7 cellular contexts compared by ENCODE assay signal in the genomic region with DNA sequence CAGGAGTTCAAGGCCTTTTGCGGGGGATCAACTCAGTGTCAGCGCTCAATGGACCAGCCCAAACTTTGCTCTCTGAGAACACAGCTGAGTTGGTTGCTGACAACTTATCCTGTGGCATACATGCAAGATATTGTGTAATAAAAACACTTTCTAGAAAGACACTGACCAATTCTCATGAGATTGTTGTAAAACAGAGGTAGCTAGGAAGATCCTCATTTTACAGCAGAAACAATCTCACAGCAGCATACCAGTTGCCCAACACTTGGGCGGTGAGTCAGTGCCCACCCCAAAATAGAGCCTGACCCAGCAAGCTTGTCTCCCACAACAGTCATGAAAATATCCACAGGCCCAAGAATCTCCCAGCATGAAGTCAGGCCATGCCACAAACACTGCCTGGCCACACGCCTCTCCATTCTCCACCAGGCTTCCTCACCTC. TPM values are rescaled to one million over a fixed set of nuclear protein-coding genes. Genes with fewer than 3 reads are reported as not detected.
DNase-seq lines count a peak whose midpoint lies in the region; ATAC-seq and TF ChIP-seq lines count a peak whose summit lies in the region.

No MANE protein-coding gene starts in this region.

- no peak overlapping the region for H2BK15ac ChIP-seq in IMR-90 (ENCODE audit: low read depth, low read length)

- no peaks in the 10 kb centered on the region for H3K9me3 Mint-ChIP-seq in activated T-helper 17 cell treated with anti-CD3 and anti-CD28 coated beads, Interleukin-2, amount 50 U/mL, for 72 hours
- no peaks in the 10 kb centered on the region for H3K9me3 Mint-ChIP-seq in WTC11

- intact Hi-C loops in IMR-90 (cut with micrococcal nuclease), result no loop called here
- intact Hi-C loops in left ventricle myocardium superior (cut with micrococcal nuclease), result no loop called here
- intact Hi-C loops in spleen (cut with DNase I; ENCODE audit: low total_unique reads), result no loop called here
- intact Hi-C loops in A673 (cut with micrococcal nuclease; ENCODE audit: unreplicated experiment), result no loop called here

- in situ Hi-C loops in IMR-90 (cut with MboI; ENCODE audit: low sequenced_read_pairs), result no loop called here

- ATAC-seq in IMR-90 (ENCODE audit: low read depth) (peak; percentile 49), left ventricle myocardium superior (peak; percentile 73), WTC11 (no peak)
- ATAC-seq in activated T-helper 17 cell treated with anti-CD3 and anti-CD28 coated beads, Interleukin-2, amount 50 U/mL, for 72 hours (replicated peaks), result no peak

- no peaks in the 10 kb centered on the region for H4K20me1 ChIP-seq in IMR-90 (ENCODE audit: insufficient read depth, low read length)

- no peak overlapping the region for H3K18ac ChIP-seq in IMR-90 (ENCODE audit: low read depth, low read length)

- H4K5ac ChIP-seq in IMR-90 (ENCODE audit: low read depth, low read length), result no peak overlapping the region

- CTCF ChIA-PET in IMR-90 (lab: Yijun Ruan, JAX), result no interaction called here
- CTCF ChIA-PET in WTC11 (lab: Charles Lee), result interaction anchor here (0.8 to 1.8 kb wide), 3 partner anchors 23 to 57 kb away, joined by 3 to 5 read pairs (median 4); no protein-coding TSS in a partner anchor
- CTCF ChIA-PET in A673 (lab: Charles Lee), result no interaction called here

- no peak overlapping the region for H3K56ac ChIP-seq in IMR-90 (ENCODE audit: extremely low read depth, insufficient read depth, low read length)

- no peaks in the 10 kb centered on the region for H3K9me1 ChIP-seq in IMR-90 (ENCODE audit: insufficient read depth, low read length)

- H2AK9ac ChIP-seq in IMR-90 (replicated peaks; ENCODE audit: low read depth, low read length, poor library complexity), result no peak overlapping the region

- H2BK120ac ChIP-seq in IMR-90 (ENCODE audit: low read depth, low read length), result no peak overlapping the region

- H3K4me3 ChIP-seq in IMR-90 (ENCODE audit: insufficient read depth, low read depth, low read length) (no peak overlapping the region), spleen (peak overlapping the region in 1 of 8 donors; percentile 4), A673 (ENCODE audit: low read depth, low read length, poor library complexity, severe bottlenecking) (no peak overlapping the region)

- H3K4me2 ChIP-seq in IMR-90 (ENCODE audit: low read depth, low read length), result no peak overlapping the region

- no peak overlapping the region for H4K8ac ChIP-seq in IMR-90 (ENCODE audit: low read depth in 2 of 2, low read length in 2 of 2)

- H3K27me3 ChIP-seq in IMR-90 (ENCODE audit: control insufficient read depth, insufficient read depth, low read length) (peaks cover 24% of the 10 kb centered on the region), spleen (replicated peaks in 1 of 7) (no peaks in the 10 kb centered on the region), A673 (replicated peaks; ENCODE audit: insufficient read depth, low read depth, low read length, poor library complexity) (peaks cover 9% of the 10 kb centered on the region)

- H4K91ac ChIP-seq in IMR-90 (ENCODE audit: insufficient read depth, low read depth, low read length), result no peak overlapping the region

- H3K79me1 ChIP-seq in IMR-90 (ENCODE audit: low read depth in 1 of 2, low read length in 2 of 2), result no peaks in the 10 kb centered on the region

- TF ChIP-seq CTCF in IMR-90 (conservative IDR thresholded peaks at IDR 0.05; ENCODE audit: low read depth, low read length) (no peak), spleen (IDR thresholded peaks at IDR 0.05 in 8 of 11, conservative IDR thresholded peaks at IDR 0.05 in 3 of 11) (no peak), WTC11 (IDR thresholded peaks at IDR 0.05) (no peak), A673 (conservative IDR thresholded peaks at IDR 0.05; ENCODE audit: low read depth, low read length) (no peak)

- no peak for TF ChIP-seq RAD21 in IMR-90 (IDR thresholded peaks at IDR 0.05; ENCODE audit: low read length)

- dilution Hi-C loops in IMR-90 (cut with HindIII; ENCODE audit: low sequenced_read_pairs, unreplicated experiment), result no loop called here

- H3K27ac Mint-ChIP-seq in activated T-helper 17 cell treated with anti-CD3 and anti-CD28 coated beads, Interleukin-2, amount 50 U/mL, for 72 hours, result peak overlapping the region; percentile 8
- H3K27ac Mint-ChIP-seq in WTC11, result no peak overlapping the region

- no peak overlapping the region for H3K4ac ChIP-seq in IMR-90 (ENCODE audit: low read depth, low read length)

- no CpG with 5 or more reads among the region's 4 CpGs for WGBS in IMR-90 (ENCODE audit: extremely low coverage in 2 of 2, insufficient read length in 1 of 2), 2 experiments
- WGBS in spleen, 5 donors, result 57 to 80% (median 70%) methylated on average over 4 of the region's 4 CpGs

- TF ChIP-seq POLR2A in IMR-90 (IDR thresholded peaks at IDR 0.05; ENCODE audit: low read depth, low read length) (no peak), spleen (IDR thresholded peaks at IDR 0.05) (no peak)

- no peaks in the 10 kb centered on the region for H3K27me3 Mint-ChIP-seq in activated T-helper 17 cell treated with anti-CD3 and anti-CD28 coated beads, Interleukin-2, amount 50 U/mL, for 72 hours
- peaks cover 96% of the 10 kb centered on the region for H3K27me3 Mint-ChIP-seq in WTC11 (ENCODE audit: low read depth)

- no peak overlapping the region for H3K23ac ChIP-seq in IMR-90 (ENCODE audit: low read depth, low read length)

- H3K9ac ChIP-seq in IMR-90 (ENCODE audit: low read depth, low read length), result no peak overlapping the region

- H3K14ac ChIP-seq in IMR-90 (replicated peaks; ENCODE audit: low read depth, low read length), result no peak overlapping the region

- peaks cover 56% of the 10 kb centered on the region for H3K4me1 Mint-ChIP-seq in activated T-helper 17 cell treated with anti-CD3 and anti-CD28 coated beads, Interleukin-2, amount 50 U/mL, for 72 hours
- peaks cover 28% of the 10 kb centered on the region for H3K4me1 Mint-ChIP-seq in WTC11

- H2AFZ ChIP-seq in IMR-90 (replicated peaks; ENCODE audit: low read length, poor library complexity), result no peak overlapping the region

- BruUV-seq in IMR-90 (replicated peaks; lab: Mats Ljungman, UMichigan) (no TSS peak), A673 (replicated peaks; lab: Mats Ljungman, UMichigan) (no TSS peak)

- H2BK20ac ChIP-seq in IMR-90 (ENCODE audit: low read depth, low read length), result no peak overlapping the region

- DNase-seq in IMR-90, result peak; percentile 49
- peak; percentile 35 for DNase-seq in left ventricle myocardium superior
- DNase-seq in spleen, result no peak
- no peak for DNase-seq in WTC11 (ENCODE audit: low spot score)
- no peak for DNase-seq in A673 (ENCODE audit: low spot score)
- no peak for DNase-seq in NAMALWA (ENCODE audit: low spot score)

- POLR2A ChIA-PET in IMR-90 (lab: Charles Lee; ENCODE audit: unreplicated experiment), result interaction anchor here (0.8 kb wide), 1 partner anchor 18 kb away, joined by 3 read pairs; no protein-coding TSS in a partner anchor
- POLR2A ChIA-PET in WTC11 (lab: Charles Lee), result interaction anchor here (0.5 kb wide), 1 partner anchor 98 kb away, joined by 4 read pairs; no protein-coding TSS in a partner anchor
- POLR2A ChIA-PET in A673 (lab: Charles Lee; ENCODE audit: low non-redundant PET), result no interaction called here

- H3K9me3 ChIP-seq in IMR-90 (ENCODE audit: control insufficient read depth, insufficient read depth, low read length) (no peaks in the 10 kb centered on the region; the same call in 1 of the 2 replicates), spleen (no peaks in the 10 kb centered on the region), A673 (ENCODE audit: low read depth, low read length, poor library complexity, severe bottlenecking) (no peaks in the 10 kb centered on the region)

- no peaks in the 10 kb centered on the region for H3K36me3 ChIP-seq in IMR-90 (ENCODE audit: control insufficient read depth, insufficient read depth, low read length)
- H3K36me3 ChIP-seq in spleen, result no peaks in the 10 kb centered on the region
- no peaks in the 10 kb centered on the region for H3K36me3 ChIP-seq in A673 (ENCODE audit: insufficient read depth, low read length, poor library complexity, severe bottlenecking)

- no peak overlapping the region for H3K4me3 Mint-ChIP-seq in activated T-helper 17 cell treated with anti-CD3 and anti-CD28 coated beads, Interleukin-2, amount 50 U/mL, for 72 hours
- H3K4me3 Mint-ChIP-seq in WTC11, result no peak overlapping the region

- H2BK5ac ChIP-seq in IMR-90 (ENCODE audit: low read depth, low read length, poor library complexity, severe bottlenecking), result no peak overlapping the region

- H3K27ac ChIP-seq in IMR-90 (ENCODE audit: insufficient read depth, low read length) (no peak overlapping the region), spleen (peak overlapping the region in 7 of 8 donors; percentile 45 to 83 (median 72)), A673 (ENCODE audit: low read depth, low read length, poor library complexity, severe bottlenecking) (no peak overlapping the region)

- H3K4me1 ChIP-seq in IMR-90 (ENCODE audit: control insufficient read depth, insufficient read depth, low read length), result peaks cover 4% of the 10 kb centered on the region; the same call in 1 of the 2 replicates
- peaks cover 11 to 100% (median 76%) of the 10 kb centered on the region in 6 donors for H3K4me1 ChIP-seq in spleen
- H3K4me1 ChIP-seq in A673 (ENCODE audit: insufficient read depth, low read length, poor library complexity, severe bottlenecking), result no peaks in the 10 kb centered on the region

- H3K36me3 Mint-ChIP-seq in activated T-helper 17 cell treated with anti-CD3 and anti-CD28 coated beads, Interleukin-2, amount 50 U/mL, for 72 hours (ENCODE audit: low read depth), result peaks cover 13% of the 10 kb centered on the region
- no peaks in the 10 kb centered on the region for H3K36me3 Mint-ChIP-seq in WTC11

- no peak overlapping the region for H2AK5ac ChIP-seq in IMR-90 (ENCODE audit: low read depth, low read length)

TF ChIP-seq in IMR-90, 13 proteins besides CTCF, POLR2A, EP300 and RAD21:
- no peak for TF ChIP-seq BHLHE40 (IDR thresholded peaks at IDR 0.05; ENCODE audit: low read depth, low read length)
- TF ChIP-seq CEBPB (IDR thresholded peaks at IDR 0.05; ENCODE audit: low read depth, low read length), result peak; percentile 88

TF ChIP-seq in WTC11, 78 proteins besides CTCF, POLR2A, EP300 and RAD21 (continues in another document):
- no peak for TF ChIP-seq NR1H2 (CRISPR knock-in tag; IDR thresholded peaks at IDR 0.05)

RNA-seq across cellular contexts. Expression of a gene that starts 18.2 kb away (rescaled TPM):
- total RNA-seq in IMR-90 (2012; rRNA removed) (not detected in 2 replicates), left ventricle myocardium superior (0.87 TPM), spleen (10 to 100 TPM; 29.4 to 51.8 (median 37.3) TPM), WTC11 (2021) (0.11 to 0.23 TPM (median 0.18 TPM) in 3 replicates), A673 (2021) (not detected in 2 replicates)
- polyA plus RNA-seq in IMR-90 (2012; rRNA removed) (not detected in 2 replicates), spleen (10 to 100 TPM; 10.8 to 15.4 (median 15.0) TPM)
- not detected in 2 replicates for polyA plus RNA-seq in IMR-90 (2012; cell fraction: cytosol; rRNA removed)
- not detected in 2 replicates for polyA plus RNA-seq in IMR-90 (2012; cell fraction: nucleus; rRNA removed; ENCODE audit: low replicate concordance)
- total RNA-seq in activated T-helper 17 cell treated with anti-CD3 and anti-CD28 coated beads, Interleukin-2, amount 50 U/mL, for 72 hours, result 10 to 100 TPM; 33.5 to 39.7 TPM

Comparison
In these comparisons a context has a peak if more than half of its experiments do, and no peak if none do; other contexts are left out.
1. ATAC-seq: peak in IMR-90 (single experiment) and left ventricle myocardium superior (single experiment); none in activated T-helper 17 cell treated with anti-CD3 and anti-CD28 coated beads, Interleukin-2, amount 50 U/mL, for 72 hours (single experiment) and WTC11 (single experiment).
2. DNase-seq: peak in IMR-90 (single experiment) and left ventricle myocardium superior (single experiment); none in spleen (single experiment), WTC11 (single experiment), A673 (single experiment) and NAMALWA (single experiment).
3. H3K27ac ChIP-seq: peak in spleen (7 of 8); none in IMR-90 (single experiment) and A673 (single experiment).
4. RNA of a gene that starts 18.2 kb away (total RNA-seq): 33.5 to 39.7 TPM in activated T-helper 17 cell treated with anti-CD3 and anti-CD28 coated beads, Interleukin-2, amount 50 U/mL, for 72 hours and 29.4 to 51.8 TPM in spleen; 0.87 TPM in left ventricle myocardium superior (single experiment), 0.11 to 0.23 TPM in WTC11, not detected in IMR-90 and not detected in A673; every median in the first group is over 10 times any median in the second.